In genomic region chr10:100377830-100378229, GRCh38 we compare ENCODE assay signal across 19 cellular contexts. TPM values are rescaled to one million over a fixed set of nuclear protein-coding genes. Genes with fewer than 3 reads are reported as not detected.
DNase-seq lines count a peak whose midpoint lies in the region; ATAC-seq lines count a peak whose summit lies in the region.
"Had no signal": no experiment of that assay in that cellular context is flagged by ENCODE, and none has a peak within 500 bp of the region (broad histone marks: within the 10 kb centered on the region; RNA-seq: fewer than 3 reads in every experiment).

No MANE protein-coding gene starts in this region.

- H3K27ac Mint-ChIP-seq in stimulated activated naive CD8-positive, alpha-beta T cell treated with anti-CD3 and anti-CD28 coated beads, Interleukin-15, Interleukin-2, amounts not matched to agents 100 ng/mL and 50 ng/mL, for 24 hours: peak overlapping the region; percentile 43
- peak overlapping the region in 2 of 6 donors; percentile 26 to 70 for H3K27ac Mint-ChIP-seq in immature natural killer cell
- H3K27ac Mint-ChIP-seq: activated naive CD4-positive, alpha-beta T cell treated with anti-CD3 and anti-CD28 coated beads for 36 hours; nephron had no signal

- no peak for DNase-seq in stimulated activated naive CD8-positive, alpha-beta T cell treated with anti-CD3 and anti-CD28 coated beads, Interleukin-15, Interleukin-2, amounts not matched to agents 100 U/mL and 50 U/mL, for 24 hours
- DNase-seq in KBM-7 (peak; percentile 82), immature natural killer cell (peak; percentile 61 to 67 (median 64)), NCI-H2227 treated with DMSO at 0.1 percent for 48 hours (lab: John Stamatoyannopoulos, UW) (no peak), medulla oblongata (ENCODE audit: extremely low spot score) (no peak), SIG-M5 treated with dmso at 0.1 percent for 504 hours (lab: John Stamatoyannopoulos, UW; ENCODE audit: unreplicated experiment) (no peak)
- DNase-seq: activated CD8-positive, alpha-beta memory T cell treated with anti-CD3 and anti-CD28 coated beads, Interleukin-2, amount 50 U/mL, for 4 hours; activated naive CD4-positive, alpha-beta T cell treated with anti-CD3 and anti-CD28 coated beads for 36 hours; CD4-positive, alpha-beta memory T cell; DMS79 treated with DMSO at 0.1 percent for 48 hours; lower lobe of right lung; NCI-H187; NCI-H226; psoas muscle; small intestine; stimulated activated CD4-positive, alpha-beta T cell treated with anti-CD3 and anti-CD28 coated beads, Interleukin-4, amount 100 ng/mL, for 24 hours had no signal

- H3K27me3 Mint-ChIP-seq in stimulated activated naive CD8-positive, alpha-beta T cell treated with anti-CD3 and anti-CD28 coated beads, Interleukin-15, Interleukin-2, amounts not matched to agents 100 ng/mL and 50 ng/mL, for 24 hours: no peaks in the 10 kb centered on the region
- H3K27me3 Mint-ChIP-seq in immature natural killer cell (ENCODE audit: low read depth in 3 of 3): peaks cover 5 to 9% (median 9%) of the 10 kb centered on the region in 3 donors
- H3K27me3 Mint-ChIP-seq: CD4-positive, alpha-beta memory T cell had no signal

- H3K36me3 Mint-ChIP-seq in stimulated activated naive CD8-positive, alpha-beta T cell treated with anti-CD3 and anti-CD28 coated beads, Interleukin-15, Interleukin-2, amounts not matched to agents 100 ng/mL and 50 ng/mL, for 24 hours (ENCODE audit: low read depth): peaks cover 13% of the 10 kb centered on the region
- H3K36me3 Mint-ChIP-seq in immature natural killer cell: peaks cover 12 to 17% (median 16%) of the 10 kb centered on the region in 3 donors

- no peak for ATAC-seq in stimulated activated naive CD8-positive, alpha-beta T cell treated with anti-CD3 and anti-CD28 coated beads, Interleukin-15, Interleukin-2, amounts not matched to agents 100 U/mL and 50 U/mL, for 24 hours
- no peak for ATAC-seq in GM21423 (IDR thresholded peaks at IDR 0.05; ENCODE audit: unreplicated experiment)
- ATAC-seq: lower lobe of right lung, psoas muscle had no signal

- H3K9me3 Mint-ChIP-seq in stimulated activated naive CD8-positive, alpha-beta T cell treated with anti-CD3 and anti-CD28 coated beads, Interleukin-15, Interleukin-2, amounts not matched to agents 100 ng/mL and 50 ng/mL, for 24 hours: no peaks in the 10 kb centered on the region
- H3K9me3 Mint-ChIP-seq in immature natural killer cell: no peaks in the 10 kb centered on the region
- H3K9me3 Mint-ChIP-seq: activated naive CD4-positive, alpha-beta T cell treated with anti-CD3 and anti-CD28 coated beads for 36 hours; CD4-positive, alpha-beta memory T cell; nephron had no signal

- no peak overlapping the region for H3K4me3 Mint-ChIP-seq in stimulated activated naive CD8-positive, alpha-beta T cell treated with anti-CD3 and anti-CD28 coated beads, Interleukin-15, Interleukin-2, amounts not matched to agents 100 ng/mL and 50 ng/mL, for 24 hours
- peak overlapping the region in 3 of 5 donors; percentile 11 to 64 (median 39) for H3K4me3 Mint-ChIP-seq in immature natural killer cell
- H3K4me3 Mint-ChIP-seq: activated naive CD4-positive, alpha-beta T cell treated with anti-CD3 and anti-CD28 coated beads for 36 hours; CD4-positive, alpha-beta memory T cell; nephron had no signal

- H3K4me1 Mint-ChIP-seq in stimulated activated naive CD8-positive, alpha-beta T cell treated with anti-CD3 and anti-CD28 coated beads, Interleukin-15, Interleukin-2, amounts not matched to agents 100 ng/mL and 50 ng/mL, for 24 hours (ENCODE audit: low read depth): peaks cover 19% of the 10 kb centered on the region
- peaks cover 17 to 19% of the 10 kb centered on the region in 2 donors for H3K4me1 Mint-ChIP-seq in immature natural killer cell
- H3K4me1 Mint-ChIP-seq: CD4-positive, alpha-beta memory T cell; nephron had no signal

- in situ Hi-C loops in KBM-7 (cut with MboI; ENCODE audit: low pct_unique_long_range_greater_than_20kb, low sequenced_read_pairs): no loop called here

RNA-seq across cellular contexts. Expression of gene SCD, which starts 30.8 kb away (rescaled TPM):
- polyA plus RNA-seq in immature natural killer cell: 1 to 10 TPM; 3.8 to 5.5 (median 4.5) TPM

RNA-seq across cellular contexts. Expression of gene PKD2L1, which starts 47.8 kb away (rescaled TPM):
- polyA plus RNA-seq in immature natural killer cell: not detected
- polyA plus RNA-seq: CD4-positive, alpha-beta memory T cell; psoas muscle had no signal

Comparison
In these comparisons a context has a peak if more than half of its experiments do, and no peak if none do; other contexts are left out.
1. DNase-seq: peak in KBM-7 (single experiment) and immature natural killer cell (3 of 3); none in stimulated activated naive CD8-positive, alpha-beta T cell treated with anti-CD3 and anti-CD28 coated beads, Interleukin-15, Interleukin-2, amounts not matched to agents 100 U/mL and 50 U/mL, for 24 hours (single experiment), NCI-H2227 treated with DMSO at 0.1 percent for 48 hours (single experiment), medulla oblongata (single experiment) and SIG-M5 treated with dmso at 0.1 percent for 504 hours (single experiment).